In genomic region chr11:116950210-116950609, GRCh38 we compare ENCODE assay signal across 1 cellular context.
TF ChIP-seq lines count a peak whose summit lies in the region.

No MANE protein-coding gene starts in this region.

TF ChIP-seq in K562, 482 proteins besides CTCF, POLR2A, EP300 and RAD21 (continued from another document):
- TF ChIP-seq FOXP4 (CRISPR knock-in tag; IDR thresholded peaks at IDR 0.05; ENCODE audit: borderline replicate concordance) (no peak), GATA2 (CRISPR knock-in tag; IDR thresholded peaks at IDR 0.05) (no peak), HNRNPK (IDR thresholded peaks at IDR 0.05; ENCODE audit: low read depth, low read length, poor library complexity, severe bottlenecking) (no peak), PHB2 (IDR thresholded peaks at IDR 0.05; ENCODE audit: low read depth) (no peak), ZNF592 (IDR thresholded peaks at IDR 0.05) (peak; percentile 87), PTTG1 (tag; IDR thresholded peaks at IDR 0.05; ENCODE audit: low read depth) (peak; percentile 82), EGR1 (conservative IDR thresholded peaks at IDR 0.05) (no peak), NR2C1 (IDR thresholded peaks at IDR 0.05) (no peak), NR2C1 (tag; IDR thresholded peaks at IDR 0.05) (peak; percentile 55; the same call in 1 of the 2 replicates), ZNF280A (IDR thresholded peaks at IDR 0.05; ENCODE audit: low read depth, partially characterized antibody) (no peak), E2F6 (IDR thresholded peaks at IDR 0.05; ENCODE audit: borderline replicate concordance in 1 of 2, extremely low read depth in 1 of 2, insufficient read depth in 1 of 2, insufficient read length in 1 of 2, low read depth in 1 of 2, low read length in 1 of 2, poor library complexity in 1 of 2, severe bottlenecking in 1 of 2) (no peak), TEAD1 (CRISPR knock-in tag; IDR thresholded peaks at IDR 0.05) (no peak), ZNF778 (CRISPR knock-in tag; IDR thresholded peaks at IDR 0.05) (no peak), HDAC8 (tag; IDR thresholded peaks at IDR 0.05) (peak; percentile 71; the same call in 1 of the 2 replicates), ZFP91 (CRISPR knock-in tag; IDR thresholded peaks at IDR 0.05) (no peak), DDX20 (tag; IDR thresholded peaks at IDR 0.05; ENCODE audit: low read depth) (peak; percentile 80), CHD2 (IDR thresholded peaks at IDR 0.05; ENCODE audit: low read depth, low read length) (no peak)
